Comparison of ENCODE assay signal across 8 cellular contexts in genomic region chr4:137124278-137124932, GRCh38.
A peak's percentile ranks its signal among the peaks of the same experiment; 100 is the strongest.
DNase-seq lines count a peak whose midpoint lies in the region; ATAC-seq, FAIRE-seq and TF ChIP-seq lines count a peak whose summit lies in the region.

No MANE protein-coding gene starts in this region.

- dilution Hi-C loops in endothelial cell of umbilical vein (cut with MboI; ENCODE audit: extremely low pct_ligation_motif_present, low sequenced_read_pairs) = no loop called here

- TF ChIP-seq POLR2A in endothelial cell of umbilical vein (IDR thresholded peaks at IDR 0.05; ENCODE audit: low read depth, low read length) = no peak

- no peaks in the 10 kb centered on the region for H3K9me3 Mint-ChIP-seq in activated T-helper 2 cell treated with anti-CD3 and anti-CD28 coated beads, Interferon-gamma antibody, Interleukin-2, Interleukin-4, amounts not matched to agents 10 μg/mL and 5 μg/mL and 100 μg/mL, durations not matched to agents 14 hours and 24 hours and 36 hours

- H3K27ac ChIP-seq in endothelial cell of umbilical vein (ENCODE audit: insufficient read depth, low read depth, low read length) = no peak overlapping the region

- no peaks in the 10 kb centered on the region for H3K36me3 Mint-ChIP-seq in activated T-helper 2 cell treated with anti-CD3 and anti-CD28 coated beads, Interferon-gamma antibody, Interleukin-2, Interleukin-4, amounts not matched to agents 10 μg/mL and 5 μg/mL and 100 μg/mL, durations not matched to agents 14 hours and 24 hours and 36 hours (ENCODE audit: low read depth)

- H3K4me3 ChIP-seq in Jurkat, Clone E6-1 (ENCODE audit: low read length) = no peak overlapping the region
- no peak overlapping the region for H3K4me3 ChIP-seq in endothelial cell of umbilical vein (replicated peaks in 1 of 3; ENCODE audit: insufficient read depth in 1 of 3, low read depth in 1 of 3, low read length in 3 of 3)

- no peaks in the 10 kb centered on the region for H3K79me2 ChIP-seq in endothelial cell of umbilical vein (ENCODE audit: control insufficient read depth, insufficient read depth, low read length)

- DNase-seq in Daoy (ENCODE audit: low read depth) (peak; percentile 25), OCI-M1 (lab: John Stamatoyannopoulos, UW) (peak; percentile 87), endothelial cell of umbilical vein (ENCODE audit: low read depth, low spot score) (peak; percentile 35), myocyte (ENCODE audit: low read depth) (peak; percentile 78)
- peak; percentile 21 for DNase-seq in Jurkat, Clone E6-1 (ENCODE audit: low read depth, low spot score)
- no peak for DNase-seq in activated T-helper 2 cell treated with anti-CD3 and anti-CD28 coated beads, Interferon-gamma antibody, Interleukin-2, Interleukin-4, amounts not matched to agents 10 μg/mL and 5 μg/mL and 100 μg/mL, durations not matched to agents 14 hours and 24 hours and 36 hours (ENCODE audit: low spot score)
- no peak for DNase-seq in activated T-cell treated with anti-CD3 and anti-CD28 coated beads, Interleukin-2, amount 50 U/mL, for 48 hours

- H3K27ac Mint-ChIP-seq in activated T-helper 2 cell treated with anti-CD3 and anti-CD28 coated beads, Interferon-gamma antibody, Interleukin-2, Interleukin-4, amounts not matched to agents 10 μg/mL and 5 μg/mL and 100 μg/mL, durations not matched to agents 14 hours and 24 hours and 36 hours = no peak overlapping the region

- no peak overlapping the region for H3K9ac ChIP-seq in endothelial cell of umbilical vein (replicated peaks; ENCODE audit: extremely low read depth, insufficient read depth, low read length)

- no peaks in the 10 kb centered on the region for H3K27me3 ChIP-seq in endothelial cell of umbilical vein (ENCODE audit: control insufficient read depth in 2 of 2, insufficient read depth in 2 of 2, low read length in 2 of 2)

- intact Hi-C loops in endothelial cell of umbilical vein (cut with micrococcal nuclease) = loop anchor here (1.0 to 10.0 kb wide), 5 partner anchors 407 to 1556 kb away; no protein-coding TSS in a partner anchor
- intact Hi-C loops in activated T-helper 2 cell treated with anti-CD3 and anti-CD28 coated beads, Interferon-gamma antibody, Interleukin-2, Interleukin-4, amounts not matched to agents 10 μg/mL and 5 μg/mL and 100 μg/mL, durations not matched to agents 14 hours and 24 hours and 36 hours (cut with micrococcal nuclease) = no loop called here

- no TSS peak for BruUV-seq in endothelial cell of umbilical vein (replicated peaks; lab: Mats Ljungman, UMichigan)

- no peak overlapping the region for H3K4me3 Mint-ChIP-seq in activated T-helper 2 cell treated with anti-CD3 and anti-CD28 coated beads, Interferon-gamma antibody, Interleukin-2, Interleukin-4, amounts not matched to agents 10 μg/mL and 5 μg/mL and 100 μg/mL, durations not matched to agents 14 hours and 24 hours and 36 hours (ENCODE audit: low read depth)

- H3K27me3 Mint-ChIP-seq in activated T-helper 2 cell treated with anti-CD3 and anti-CD28 coated beads, Interferon-gamma antibody, Interleukin-2, Interleukin-4, amounts not matched to agents 10 μg/mL and 5 μg/mL and 100 μg/mL, durations not matched to agents 14 hours and 24 hours and 36 hours (ENCODE audit: low read depth) = no peaks in the 10 kb centered on the region

- no peaks in the 10 kb centered on the region for H3K9me3 ChIP-seq in endothelial cell of umbilical vein (replicated peaks; ENCODE audit: control insufficient read depth, insufficient read depth, low read length)

- FAIRE-seq in endothelial cell of umbilical vein (lab: Jason Lieb, UNC) = no peak

- no peaks in the 10 kb centered on the region for H3K4me1 ChIP-seq in endothelial cell of umbilical vein (ENCODE audit: control insufficient read depth, extremely low read depth, insufficient read depth, low read length)

- ATAC-seq in GM21825 (IDR thresholded peaks at IDR 0.05; ENCODE audit: unreplicated experiment) = peak; percentile 86

- H2AFZ ChIP-seq in endothelial cell of umbilical vein (ENCODE audit: low read depth, low read length) = no peak overlapping the region

- H3K4me1 Mint-ChIP-seq in activated T-helper 2 cell treated with anti-CD3 and anti-CD28 coated beads, Interferon-gamma antibody, Interleukin-2, Interleukin-4, amounts not matched to agents 10 μg/mL and 5 μg/mL and 100 μg/mL, durations not matched to agents 14 hours and 24 hours and 36 hours (ENCODE audit: low read depth) = no peaks in the 10 kb centered on the region

- no peaks in the 10 kb centered on the region for H3K36me3 ChIP-seq in endothelial cell of umbilical vein (ENCODE audit: control insufficient read depth in 2 of 2, extremely low read depth in 1 of 2, insufficient read depth in 2 of 2, low read length in 2 of 2)

- peak in 1 of 2 donors; percentile 42 for TF ChIP-seq CTCF in endothelial cell of umbilical vein (IDR thresholded peaks at IDR 0.05; ENCODE audit: extremely low read depth in 1 of 2, insufficient read depth in 1 of 2, low read depth in 1 of 2, low read length in 2 of 2)

- no peaks in the 10 kb centered on the region for H3K9me1 ChIP-seq in endothelial cell of umbilical vein (replicated peaks; ENCODE audit: control insufficient read depth, extremely low read depth, insufficient read depth, low read length)

- POLR2A ChIA-PET in endothelial cell of umbilical vein (lab: Charles Lee) = no interaction called here

- H3K4me2 ChIP-seq in endothelial cell of umbilical vein (ENCODE audit: insufficient read depth, low read length) = no peak overlapping the region

- H4K20me1 ChIP-seq in endothelial cell of umbilical vein (replicated peaks; ENCODE audit: control insufficient read depth, extremely low read depth, insufficient read depth, low read length) = no peaks in the 10 kb centered on the region

- CTCF ChIA-PET in endothelial cell of umbilical vein (lab: Charles Lee) = interaction anchor here (0.6 to 3.7 kb wide), 32 partner anchors 8 to 1817 kb away, joined by 3 to 40 read pairs (median 4); no protein-coding TSS in a partner anchor

TF ChIP-seq in endothelial cell of umbilical vein, 7 proteins besides CTCF, POLR2A, EP300 and RAD21:
- no peak for TF ChIP-seq POLR2AphosphoS5 (IDR thresholded peaks at IDR 0.05; ENCODE audit: insufficient read depth, low read depth, low read length)
- TF ChIP-seq EZH2 (IDR thresholded peaks at IDR 0.05; ENCODE audit: borderline replicate concordance, low read depth, low read length, severe bottlenecking) = no peak
- TF ChIP-seq MYC (IDR thresholded peaks at IDR 0.05; ENCODE audit: low read depth, low read length) = no peak
- TF ChIP-seq JUN (IDR thresholded peaks at IDR 0.05; ENCODE audit: borderline replicate concordance, insufficient read depth, insufficient read length, low read depth) = no peak
- TF ChIP-seq FOS (IDR thresholded peaks at IDR 0.05; ENCODE audit: borderline replicate concordance, insufficient read depth, low read length) = no peak
- TF ChIP-seq, protein P1, sequence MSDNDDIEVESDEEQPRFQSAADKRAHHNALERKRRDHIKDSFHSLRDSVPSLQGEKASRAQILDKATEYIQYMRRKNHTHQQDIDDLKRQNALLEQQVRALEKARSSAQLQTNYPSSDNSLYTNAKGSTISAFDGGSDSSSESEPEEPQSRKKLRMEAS (IDR thresholded peaks at IDR 0.05; ENCODE audit: insufficient read depth, insufficient read length) = no peak
- no peak for TF ChIP-seq GATA2 (IDR thresholded peaks at IDR 0.05; ENCODE audit: insufficient read depth, insufficient read length, low read depth, low read length)

Comparison
In these comparisons a context has a peak if more than half of its experiments do, and no peak if none do; other contexts are left out.
1. DNase-seq: peak in Daoy (single experiment), Jurkat, Clone E6-1 (single experiment), OCI-M1 (single experiment), endothelial cell of umbilical vein (single experiment) and myocyte (single experiment); none in activated T-helper 2 cell treated with anti-CD3 and anti-CD28 coated beads, Interferon-gamma antibody, Interleukin-2, Interleukin-4, amounts not matched to agents 10 μg/mL and 5 μg/mL and 100 μg/mL, durations not matched to agents 14 hours and 24 hours and 36 hours (single experiment) and activated T-cell treated with anti-CD3 and anti-CD28 coated beads, Interleukin-2, amount 50 U/mL, for 48 hours (0 of 2).